In genomic region chr9:122828965-122829284, GRCh38 we compare ENCODE assay signal across 10 cellular contexts. TPM values are rescaled to one million over a fixed set of nuclear protein-coding genes. Genes with fewer than 3 reads are reported as not detected.
DNase-seq lines count a peak whose midpoint lies in the region; TF ChIP-seq lines count a peak whose summit lies in the region.
"Not testable (repeated sequence)": the region's sequence is repeated elsewhere in the genome, so short reads cannot be mapped to it uniquely, and the experiment has no call there.
"Had no signal": no experiment of that assay in that cellular context is flagged by ENCODE, and none has a peak within 500 bp of the region (broad histone marks: within the 10 kb centered on the region; RNA-seq: fewer than 3 reads in every experiment).

No MANE protein-coding gene starts in this region.

- peak overlapping the region; percentile 93 for H2AFZ ChIP-seq in neuronal stem cell (ENCODE audit: low read length)

- H2BK12ac ChIP-seq in neuronal stem cell (ENCODE audit: low read length): not testable (repeated sequence)

- not testable (repeated sequence) for H3K27me3 Mint-ChIP-seq in T-helper 2 cell treated with Interferon-gamma antibody and Interleukin-4, amounts not matched to agents 5 μg/mL and 100 μg/mL, for 36 hours (ENCODE audit: low read depth)

- H3K4me2 ChIP-seq in BLaER1 (peak overlapping the region; percentile 55), neuronal stem cell (ENCODE audit: insufficient read depth, low read length, poor library complexity, severe bottlenecking) (peak overlapping the region; percentile 42)

- H4K8ac ChIP-seq in neuronal stem cell (ENCODE audit: low read depth, low read length): not testable (repeated sequence)

- not testable (repeated sequence) for H2BK5ac ChIP-seq in neuronal stem cell (ENCODE audit: low read length)

- H3K27ac Mint-ChIP-seq in T-helper 2 cell treated with Interferon-gamma antibody and Interleukin-4, amounts not matched to agents 5 μg/mL and 100 μg/mL, for 36 hours: peak overlapping the region; percentile 94

- H3K27me3 ChIP-seq in BLaER1; HUES64 (ENCODE audit: insufficient read depth, low read length); ascending aorta; layer of hippocampus (ENCODE audit: control insufficient read depth, insufficient read depth, low read length); neuronal stem cell (ENCODE audit: control insufficient read depth in 3 of 3, insufficient read depth in 3 of 3, low read depth in 1 of 3, low read length in 3 of 3): not testable (repeated sequence)

- H3K9me3 Mint-ChIP-seq in T-helper 2 cell treated with Interferon-gamma antibody and Interleukin-4, amounts not matched to agents 5 μg/mL and 100 μg/mL, for 36 hours: not testable (repeated sequence)

- H3K79me1 ChIP-seq in neuronal stem cell (ENCODE audit: low read depth, low read length): not testable (repeated sequence)

- not testable (repeated sequence) for TF ChIP-seq CTCF in ascending aorta (IDR thresholded peaks at IDR 0.05); epithelial cell of esophagus (IDR thresholded peaks at IDR 0.05; ENCODE audit: insufficient read depth, low read depth, low read length, missing control alignments)

- H3K23ac ChIP-seq in neuronal stem cell (ENCODE audit: low read depth, low read length, poor library complexity): not testable (repeated sequence)

- H2AK5ac ChIP-seq in neuronal stem cell (ENCODE audit: low read depth, low read length): not testable (repeated sequence)

- not testable (repeated sequence) for H3K9me3 ChIP-seq in BLaER1; HUES64 (ENCODE audit: insufficient read depth, low read depth, low read length); ascending aorta; neuronal stem cell (replicated peaks in 1 of 2; ENCODE audit: control insufficient read depth in 2 of 2, insufficient read depth in 1 of 2, low read depth in 1 of 2, low read length in 2 of 2)

- H3K4me3 ChIP-seq in BLaER1: peak overlapping the region; percentile 95
- peak overlapping the region; percentile 96 for H3K4me3 ChIP-seq in HUES64 (ENCODE audit: low read length)
- H3K4me3 ChIP-seq in ascending aorta: peak overlapping the region; percentile 64 to 92
- H3K4me3 ChIP-seq in epithelial cell of esophagus (ENCODE audit: low read length): peak overlapping the region; percentile 99
- peak overlapping the region; percentile 70 to 73 for H3K4me3 ChIP-seq in neuronal stem cell (ENCODE audit: low read length in 2 of 2)

- WGBS in HUES64: 74% methylated on average over 18 of the region's 18 CpGs
- whole genome bisulfite sequencing in neuronal stem cell (ENCODE audit: extremely low coverage in 2 of 2, insufficient read length in 2 of 2, insufficient replicate concordance in 1 of 2), 2 donors: no CpG with 5 or more reads among the region's 18 CpGs

- H3K18ac ChIP-seq in neuronal stem cell (ENCODE audit: low read length): not testable (repeated sequence)

- H3K36me3 ChIP-seq in BLaER1 (peaks cover 30% of the 10 kb centered on the region), HUES64 (ENCODE audit: insufficient read depth, low read length) (peaks cover 28% of the 10 kb centered on the region), neuronal stem cell (replicated peaks in 1 of 2; ENCODE audit: control insufficient read depth in 2 of 2, insufficient read depth in 2 of 2, low read length in 2 of 2) (peaks cover 11 to 27% of the 10 kb centered on the region in 2 donors)
- not testable (repeated sequence) for H3K36me3 ChIP-seq in ascending aorta

- H3K4me1 ChIP-seq in BLaER1 (peaks cover 21% of the 10 kb centered on the region), ascending aorta (peaks cover 3 to 15% of the 10 kb centered on the region in 2 donors)
- H3K4me1 ChIP-seq in HUES64 (ENCODE audit: insufficient read depth, low read length); neuronal stem cell (ENCODE audit: control insufficient read depth in 2 of 2, insufficient read depth in 1 of 2, low read depth in 1 of 2, low read length in 2 of 2): not testable (repeated sequence)

- peaks cover 27% of the 10 kb centered on the region for H3K4me1 Mint-ChIP-seq in T-helper 2 cell treated with Interferon-gamma antibody and Interleukin-4, amounts not matched to agents 5 μg/mL and 100 μg/mL, for 36 hours (ENCODE audit: low read depth)

- H3K4me3 Mint-ChIP-seq in T-helper 2 cell treated with Interferon-gamma antibody and Interleukin-4, amounts not matched to agents 5 μg/mL and 100 μg/mL, for 36 hours: peak overlapping the region; percentile 100

- peak overlapping the region; percentile 94 for H3K9ac ChIP-seq in BLaER1
- peak overlapping the region; percentile 85; the same call in 1 of the 2 replicates for H3K9ac ChIP-seq in HUES64 (ENCODE audit: low read depth, low read length)
- H3K9ac ChIP-seq in neuronal stem cell (ENCODE audit: low read depth, low read length, poor library complexity): not testable (repeated sequence)

- H3K27ac ChIP-seq in BLaER1: peak overlapping the region; percentile 88
- H3K27ac ChIP-seq in HUES64 (ENCODE audit: low read depth, low read length): peak overlapping the region; percentile 33; the same call in 1 of the 2 replicates
- peak overlapping the region; percentile 93 to 98 for H3K27ac ChIP-seq in ascending aorta
- H3K27ac ChIP-seq in layer of hippocampus (ENCODE audit: low read depth, low read length): peak overlapping the region; percentile 85
- H3K27ac ChIP-seq in neuronal stem cell (replicated peaks; ENCODE audit: low read length): not testable (repeated sequence)
- H3K27ac ChIP-seq in substantia nigra (ENCODE audit: low read depth, low read length, poor library complexity, severe bottlenecking): peak overlapping the region; percentile 91

- not testable (repeated sequence) for H3K14ac ChIP-seq in neuronal stem cell (ENCODE audit: low read length)

- not testable (repeated sequence) for H3K4ac ChIP-seq in neuronal stem cell (ENCODE audit: low read length)

- not testable (repeated sequence) for DNase-seq in T-helper 2 cell treated with Interferon-gamma antibody and Interleukin-4, amounts not matched to agents 5 μg/mL and 100 μg/mL, for 36 hours (ENCODE audit: low spot score); ascending aorta (ENCODE audit: low spot score in 2 of 2); epithelial cell of esophagus (ENCODE audit: low read depth); neuronal stem cell (ENCODE audit: low spot score); substantia nigra (lab: John Stamatoyannopoulos, UW)

- H2BK15ac ChIP-seq in neuronal stem cell (ENCODE audit: low read length): not testable (repeated sequence)

- intact Hi-C loops in ascending aorta (cut with DNase I): loop anchor here (1.0 to 10.0 kb wide), 5 partner anchors 76 to 734 kb away; partner anchors contain the start of genes MRRF, RBM18, RC3H2 and STRBP

- H4K20me1 ChIP-seq in BLaER1: peaks cover 37% of the 10 kb centered on the region

- H3K36me3 Mint-ChIP-seq in T-helper 2 cell treated with Interferon-gamma antibody and Interleukin-4, amounts not matched to agents 5 μg/mL and 100 μg/mL, for 36 hours (ENCODE audit: low read depth): peaks cover 13% of the 10 kb centered on the region

- H4K91ac ChIP-seq in neuronal stem cell (ENCODE audit: low read depth, low read length, poor library complexity): not testable (repeated sequence)

- not testable (repeated sequence) for H2BK120ac ChIP-seq in neuronal stem cell (ENCODE audit: low read depth, low read length)

RNA-seq across cellular contexts. Expression of gene PDCL, which starts 0.5 kb away (rescaled TPM):
- polyA plus RNA-seq in HUES64 (2013, experiment 1 of 2): 16.6 TPM
- 16.5 TPM for polyA plus RNA-seq in HUES64 (2013, experiment 2 of 2)
- total RNA-seq in ascending aorta: 7.8 TPM
- polyA plus RNA-seq in neuronal stem cell (2013, experiment 1 of 2): 22.9 TPM
- polyA plus RNA-seq in neuronal stem cell (2013, experiment 2 of 2): 24.5 TPM

RNA-seq across cellular contexts. Expression of gene OR1K1, which starts 29.0 kb away (rescaled TPM):
- not detected for polyA plus RNA-seq in HUES64 (2013, experiment 1 of 2)
- polyA plus RNA-seq in HUES64 (2013, experiment 2 of 2): not detected
- total RNA-seq in ascending aorta: not detected
- polyA plus RNA-seq in neuronal stem cell (2013, experiment 1 of 2): not detected
- polyA plus RNA-seq in neuronal stem cell (2013, experiment 2 of 2): not detected
- total RNA-seq: RPMI7951, sciatic nerve had no signal

RNA-seq across cellular contexts. Expression of gene OR5C1, which starts 40.2 kb away (rescaled TPM):
- polyA plus RNA-seq in HUES64 (2013, experiment 1 of 2): not detected
- not detected for polyA plus RNA-seq in HUES64 (2013, experiment 2 of 2)
- not detected for total RNA-seq in ascending aorta
- not detected for polyA plus RNA-seq in neuronal stem cell (2013, experiment 1 of 2)
- polyA plus RNA-seq in neuronal stem cell (2013, experiment 2 of 2): not detected
- total RNA-seq: RPMI7951, sciatic nerve had no signal
